16 cellular contexts compared by ENCODE assay signal in genomic region chr1:202572867-202573266, GRCh38.
"Had no signal": no experiment of that assay in that cellular context is flagged by ENCODE, and none has a peak within 500 bp of the region (broad histone marks: within the 10 kb centered on the region; RNA-seq: fewer than 3 reads in every experiment).

No MANE protein-coding gene starts in this region.

- H3K9me3 ChIP-seq: mucosa of descending colon, neutrophil, vagina had no signal

- DNase-seq: activated CD4-positive, alpha-beta T cell treated with anti-CD3 and anti-CD28 coated beads, Interleukin-2, amount 50 U/mL, for 1 hour; activated naive CD4-positive, alpha-beta T cell; activated naive CD8-positive, alpha-beta T cell treated with anti-CD3 and anti-CD28 coated beads, Interleukin-2, amount 10 ng/mL, durations not matched to agents 7 days and 5 days; activated T-cell treated with anti-CD3 and anti-CD28 coated beads for 4 hours; effector memory CD4-positive, alpha-beta T cell; hippocampal formation; left ventricle myocardium superior; mucosa of descending colon; naive thymus-derived CD8-positive, alpha-beta T cell; retina; small intestine; stimulated activated CD4-positive, alpha-beta T cell treated with anti-CD3 and anti-CD28 coated beads, Interleukin-4, amount 100 ng/mL, for 24 hours had no signal

- H3K9ac ChIP-seq: parathyroid adenoma had no signal

- H3K4me3 ChIP-seq: mucosa of descending colon, vagina had no signal

- H3K36me3 ChIP-seq: vagina had no signal

- H3K27me3 ChIP-seq: neutrophil, vagina had no signal

- H3K27ac ChIP-seq: neutrophil, parathyroid adenoma had no signal

- ATAC-seq: activated CD4-positive, CD25-positive, alpha-beta regulatory T cell treated with anti-CD3 and anti-CD28 coated beads, Interleukin-2, amount 50 U/mL, for 24 hours; mucosa of descending colon; naive thymus-derived CD8-positive, alpha-beta T cell had no signal
